1 cellular context compared by ENCODE assay signal in the genomic region with DNA sequence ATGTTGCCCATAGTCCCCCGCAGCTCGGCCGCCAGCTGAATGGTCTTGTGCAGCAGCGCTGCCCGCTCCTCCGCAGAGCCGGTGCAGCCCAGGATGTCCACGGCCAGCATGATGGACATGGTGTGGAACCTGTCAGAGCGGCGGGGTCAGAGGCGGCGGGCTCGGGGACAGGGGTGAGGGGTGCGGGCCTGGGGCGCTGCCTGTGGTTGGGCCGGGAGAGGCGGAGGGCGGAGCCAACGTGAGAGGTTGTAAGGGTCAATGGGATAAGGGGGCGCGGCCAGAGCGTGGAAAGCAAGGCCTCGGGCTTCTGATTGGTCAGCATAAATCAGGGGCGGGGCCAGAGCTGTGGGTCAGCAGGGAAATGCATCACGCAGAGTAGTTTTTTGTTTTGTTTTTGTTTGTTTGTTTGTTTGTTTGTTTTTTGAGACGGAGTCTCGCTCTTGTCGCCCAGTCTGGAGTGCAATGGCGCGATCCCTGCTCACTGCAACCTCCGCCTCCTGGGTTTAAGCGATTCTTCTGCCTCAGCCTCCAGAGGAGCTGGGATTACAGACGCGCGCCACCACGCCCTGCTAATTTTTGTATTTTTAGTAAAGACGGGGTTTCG.
TF ChIP-seq lines count a peak whose summit lies in the region.

No MANE protein-coding gene starts in this region.

TF ChIP-seq in GM12878, 131 proteins besides CTCF, POLR2A, EP300 and RAD21:
- TF ChIP-seq, protein P1, sequence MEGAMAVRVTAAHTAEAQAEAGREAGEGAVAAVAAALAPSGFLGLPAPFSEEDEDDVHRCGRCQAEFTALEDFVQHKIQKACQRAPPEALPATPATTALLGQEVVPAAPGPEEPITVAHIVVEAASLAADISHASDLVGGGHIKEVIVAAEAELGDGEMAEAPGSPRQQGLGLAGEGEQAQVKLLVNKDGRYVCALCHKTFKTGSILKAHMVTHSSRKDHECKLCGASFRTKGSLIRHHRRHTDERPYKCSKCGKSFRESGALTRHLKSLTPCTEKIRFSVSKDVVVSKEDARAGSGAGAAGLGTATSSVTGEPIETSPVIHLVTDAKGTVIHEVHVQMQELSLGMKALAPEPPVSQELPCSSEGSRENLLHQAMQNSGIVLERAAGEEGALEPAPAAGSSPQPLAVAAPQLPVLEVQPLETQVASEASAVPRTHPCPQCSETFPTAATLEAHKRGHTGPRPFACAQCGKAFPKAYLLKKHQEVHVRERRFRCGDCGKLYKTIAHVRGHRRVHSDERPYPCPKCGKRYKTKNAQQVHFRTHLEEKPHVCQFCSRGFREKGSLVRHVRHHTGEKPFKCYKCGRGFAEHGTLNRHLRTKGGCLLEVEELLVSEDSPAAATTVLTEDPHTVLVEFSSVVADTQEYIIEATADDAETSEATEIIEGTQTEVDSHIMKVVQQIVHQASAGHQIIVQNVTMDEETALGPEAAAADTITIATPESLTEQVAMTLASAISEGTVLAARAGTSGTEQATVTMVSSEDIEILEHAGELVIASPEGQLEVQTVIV (IDR thresholded peaks at IDR 0.05; ENCODE audit: borderline replicate concordance, partially characterized antibody), result no peak
- TF ChIP-seq SREBF2 (IDR thresholded peaks at IDR 0.05; ENCODE audit: low read length) (no peak), CREM (IDR thresholded peaks at IDR 0.05; ENCODE audit: low read depth) (no peak), HCFC1 (IDR thresholded peaks at IDR 0.05; ENCODE audit: low read length) (no peak), JUNB (IDR thresholded peaks at IDR 0.05) (no peak), ZNF384 (IDR thresholded peaks at IDR 0.05; ENCODE audit: borderline replicate concordance, low read depth, low read length) (no peak), FOS (IDR thresholded peaks at IDR 0.05; ENCODE audit: borderline replicate concordance, extremely low read depth, insufficient read length) (no peak), MEF2A (IDR thresholded peaks at IDR 0.05; ENCODE audit: insufficient read depth, low read depth, low read length) (no peak)
